Comparison of ENCODE assay signal across 2 cellular contexts in genomic region chr6:159830481-159831372, GRCh38.
TF ChIP-seq lines count a peak whose summit lies in the region.

No MANE protein-coding gene starts in this region.

TF ChIP-seq in IMR-90, 13 proteins besides CTCF, POLR2A, EP300 and RAD21:
- TF ChIP-seq NFE2L2 (IDR thresholded peaks at IDR 0.05; ENCODE audit: low read depth, low read length) (no peak), FOS (IDR thresholded peaks at IDR 0.05; ENCODE audit: low read depth, low read length) (no peak), RCOR1 (IDR thresholded peaks at IDR 0.05; ENCODE audit: insufficient replicate concordance, low read length) (no peak), CHD1 (IDR thresholded peaks at IDR 0.05; ENCODE audit: low read depth, low read length) (no peak), BHLHE40 (IDR thresholded peaks at IDR 0.05; ENCODE audit: low read depth, low read length) (no peak)

TF ChIP-seq in K562, 482 proteins besides CTCF, POLR2A, EP300 and RAD21:
- TF ChIP-seq ETV6 (IDR thresholded peaks at IDR 0.05; ENCODE audit: borderline replicate concordance in 1 of 2, low read depth in 2 of 2, low read length in 1 of 2): no peak
- TF ChIP-seq ETV6 (CRISPR knock-in tag; IDR thresholded peaks at IDR 0.05; ENCODE audit: borderline replicate concordance): no peak
- no peak for TF ChIP-seq MAZ (CRISPR knock-in tag; conservative IDR thresholded peaks at IDR 0.05 in 1 of 2, IDR thresholded peaks at IDR 0.05 in 1 of 2)
- TF ChIP-seq BRD9 (IDR thresholded peaks at IDR 0.05; ENCODE audit: low read depth, partially characterized antibody): no peak
